Comparison of ENCODE assay signal across 8 cellular contexts in genomic region chr2:69306897-69307695, GRCh38.
DNase-seq lines count a peak whose midpoint lies in the region; ATAC-seq, FAIRE-seq and TF ChIP-seq lines count a peak whose summit lies in the region.

No MANE protein-coding gene starts in this region.

- peaks cover 0 to 8% (median 4%) of the 10 kb centered on the region in 5 experiments for H3K9me3 Mint-ChIP-seq in brain

- peaks cover 20% of the 10 kb centered on the region for H3K27me3 Mint-ChIP-seq in brain

- H3K9me3 ChIP-seq in sigmoid colon: peaks cover 0 to 3% (median 0%) of the 10 kb centered on the region in 4 donors

- peak overlapping the region; percentile 80 to 88 (median 84) for H3K4me3 Mint-ChIP-seq in brain

- WGBS in sigmoid colon, 2 donors: 0 to 1% methylated on average over 58 of the region's 58 CpGs

- peak overlapping the region; percentile 49 for H3K4me3 ChIP-seq in iPS-11a (ENCODE audit: low read depth, low read length)
- peak overlapping the region; percentile 46 to 64 (median 60) for H3K4me3 ChIP-seq in sigmoid colon

- no peak for TF ChIP-seq EP300 in sigmoid colon (IDR thresholded peaks at IDR 0.05)

- ATAC-seq in HG02840 (IDR thresholded peaks at IDR 0.05; ENCODE audit: low FRiP score, unreplicated experiment) (peak; percentile 81), GM18870 (IDR thresholded peaks at IDR 0.05; ENCODE audit: unreplicated experiment) (no peak)

- TF ChIP-seq POLR2A in GM12891 (IDR thresholded peaks at IDR 0.05; ENCODE audit: low read depth, low read length) (no peak), sigmoid colon (IDR thresholded peaks at IDR 0.05) (no peak)

- H3K4me1 Mint-ChIP-seq in brain: peaks cover 40% of the 10 kb centered on the region

- intact Hi-C loops in sigmoid colon (cut with DNase I): loop anchor here (1.0 to 5.0 kb wide), 5 partner anchors 55 to 365 kb away; partner anchors contain the start of gene ANTXR1

- FAIRE-seq in GM12891 (lab: Jason Lieb, UNC): peak; percentile 93

- H3K27ac Mint-ChIP-seq in brain: peak overlapping the region in 4 of 5 experiments; percentile 11 to 62 (median 38)

- DNase-seq in GM12891 (ENCODE audit: insufficient read length, low spot score): peak; percentile 92
- DNase-seq in NCI-H1694 treated with DMSO at 0.1 percent for 48 hours (lab: John Stamatoyannopoulos, UW): peak; percentile 70
- peak; percentile 67 for DNase-seq in UCSD-AML1 (lab: John Stamatoyannopoulos, UW; ENCODE audit: unreplicated experiment)
- DNase-seq in sigmoid colon: peak; percentile 93

- TF ChIP-seq CTCF in brain (conservative IDR thresholded peaks at IDR 0.05) (peak; percentile 90 to 96), sigmoid colon (IDR thresholded peaks at IDR 0.05) (peak; percentile 69 to 93 (median 82))

- H3K27ac ChIP-seq in sigmoid colon: peak overlapping the region; percentile 80 to 90 (median 84)

- peaks cover 4% of the 10 kb centered on the region for H3K36me3 Mint-ChIP-seq in brain

- H3K36me3 ChIP-seq in sigmoid colon: no peaks in the 10 kb centered on the region

- H3K4me1 ChIP-seq in sigmoid colon: peaks cover 0 to 65% (median 50%) of the 10 kb centered on the region in 4 donors

- no peaks in the 10 kb centered on the region for H3K27me3 ChIP-seq in sigmoid colon

TF ChIP-seq in GM12891, 5 proteins besides CTCF, POLR2A, EP300 and RAD21:
- TF ChIP-seq TAF1 (IDR thresholded peaks at IDR 0.05; ENCODE audit: low read depth, low read length) (no peak), SPI1 (IDR thresholded peaks at IDR 0.05; ENCODE audit: low read depth, low read length) (0 out of 2 replicates have a peak, but pooled peaks have one; percentile 7), PAX5 (IDR thresholded peaks at IDR 0.05; ENCODE audit: insufficient read depth, low read length, severe bottlenecking) (peak; percentile 47), POLR2AphosphoS5 (IDR thresholded peaks at IDR 0.05; ENCODE audit: low read depth, low read length) (no peak), POU2F2 (IDR thresholded peaks at IDR 0.05; ENCODE audit: low read depth, low read length) (peak; percentile 21; the same call in 1 of the 2 replicates)
